8 cellular contexts compared by ENCODE assay signal in the genomic region with DNA sequence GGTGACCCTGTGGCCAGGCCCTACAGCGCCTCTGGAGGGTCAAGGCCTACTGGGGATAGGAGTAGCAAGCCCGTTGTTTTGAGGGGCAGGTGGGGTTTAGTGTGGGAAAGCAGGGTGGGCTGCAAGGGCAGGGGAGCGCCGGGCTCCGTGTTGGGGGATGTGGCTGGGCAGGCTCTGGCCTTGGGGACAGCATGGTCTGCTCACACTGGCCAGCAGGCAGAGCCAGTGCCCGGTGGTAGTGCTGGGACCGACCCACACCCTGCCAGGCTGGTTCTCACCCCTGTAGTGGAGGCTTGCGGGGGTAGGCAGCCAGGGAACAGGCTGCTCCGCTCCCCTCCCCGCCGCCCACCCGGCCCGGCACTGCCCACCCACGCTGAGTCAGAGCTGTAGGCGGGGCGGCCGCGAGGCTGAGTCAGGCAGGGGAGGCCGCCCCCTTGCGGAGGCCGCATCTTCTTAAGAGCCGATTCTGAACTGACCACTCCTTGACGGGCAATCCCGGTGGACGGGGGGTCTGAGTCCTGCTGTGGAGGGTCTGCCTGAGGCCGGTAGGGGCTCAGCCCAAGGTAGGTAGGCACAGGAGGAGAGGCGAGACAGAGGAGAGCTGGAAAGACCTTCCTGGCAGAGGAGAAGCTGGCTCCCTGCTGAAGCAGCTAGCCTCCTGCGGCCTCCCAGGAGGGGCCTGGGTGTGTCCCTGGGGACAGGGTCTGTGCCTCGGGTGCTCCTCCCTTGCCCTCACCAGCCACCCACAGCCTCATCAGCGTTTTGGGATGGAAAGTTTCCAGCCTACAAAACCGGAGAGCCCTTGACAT.
DNase-seq lines count a peak whose midpoint lies in the region; ATAC-seq and TF ChIP-seq lines count a peak whose summit lies in the region.

No MANE protein-coding gene starts in this region.

- intact Hi-C loops in upper lobe of right lung (cut with DNase I) = no loop called here

- H3K36me3 Mint-ChIP-seq in progenitor cell of endocrine pancreas (ENCODE audit: insufficient read depth) = no peaks in the 10 kb centered on the region

- H3K27me3 ChIP-seq in adipocyte (replicated peaks; ENCODE audit: control insufficient read depth, insufficient read depth, low read length) (no peaks in the 10 kb centered on the region), cardiac muscle cell (no peaks in the 10 kb centered on the region), upper lobe of right lung (no peaks in the 10 kb centered on the region)

- peaks cover 3% of the 10 kb centered on the region for H3K36me3 ChIP-seq in adipocyte (ENCODE audit: control insufficient read depth, insufficient read depth, low read length, severe bottlenecking)
- H3K36me3 ChIP-seq in cardiac muscle cell = no peaks in the 10 kb centered on the region
- H3K36me3 ChIP-seq in upper lobe of right lung = peaks cover 7% of the 10 kb centered on the region

- no peak overlapping the region for H3K4me3 Mint-ChIP-seq in progenitor cell of endocrine pancreas (ENCODE audit: low read depth)

- peaks cover 44% of the 10 kb centered on the region for H3K4me1 ChIP-seq in adipocyte (ENCODE audit: control insufficient read depth, insufficient read depth, low read length)
- H3K4me1 ChIP-seq in cardiac muscle cell (ENCODE audit: low read depth) = peaks cover 41% of the 10 kb centered on the region
- H3K4me1 ChIP-seq in upper lobe of right lung = peaks cover 38% of the 10 kb centered on the region

- H3K27ac ChIP-seq in cardiac muscle cell (no peak overlapping the region), upper lobe of right lung (peak overlapping the region; percentile 47)

- TF ChIP-seq CTCF in GM12872 (IDR thresholded peaks at IDR 0.05; ENCODE audit: insufficient read depth, low read depth, low read length) = peak; percentile 42
- TF ChIP-seq CTCF in cardiac muscle cell (IDR thresholded peaks at IDR 0.05; ENCODE audit: low read depth, low read length) = peak; percentile 70
- TF ChIP-seq CTCF in progenitor cell of endocrine pancreas (IDR thresholded peaks at IDR 0.05; ENCODE audit: unreplicated experiment) = peak; percentile 63
- TF ChIP-seq CTCF in upper lobe of right lung (IDR thresholded peaks at IDR 0.05) = peak; percentile 62

- H3K27me3 Mint-ChIP-seq in progenitor cell of endocrine pancreas = no peaks in the 10 kb centered on the region

- no peak overlapping the region for H3K27ac Mint-ChIP-seq in progenitor cell of endocrine pancreas

- no peaks in the 10 kb centered on the region for H3K9me3 ChIP-seq in adipocyte (ENCODE audit: control insufficient read depth, low read length)
- H3K9me3 ChIP-seq in cardiac muscle cell (ENCODE audit: low read depth) = no peaks in the 10 kb centered on the region
- H3K9me3 ChIP-seq in upper lobe of right lung = no peaks in the 10 kb centered on the region

- ATAC-seq in upper lobe of right lung (peak; percentile 67), HG03135 (IDR thresholded peaks at IDR 0.05; ENCODE audit: unreplicated experiment) (no peak)

- peak overlapping the region; percentile 82 for H3K9ac ChIP-seq in adipocyte (ENCODE audit: low read length)

- H3K4me1 Mint-ChIP-seq in progenitor cell of endocrine pancreas (ENCODE audit: low read depth) = peaks cover 18% of the 10 kb centered on the region

- no peaks in the 10 kb centered on the region for H3K9me3 Mint-ChIP-seq in progenitor cell of endocrine pancreas (ENCODE audit: low read depth)

- peak; percentile 73 for DNase-seq in RKO (ENCODE audit: low spot score)
- DNase-seq in adipocyte (ENCODE audit: low read depth) = peak; percentile 96
- peak; percentile 83 to 87 for DNase-seq in cardiac muscle cell (ENCODE audit: low read depth in 1 of 2, low spot score in 1 of 2)
- DNase-seq in progenitor cell of endocrine pancreas (ENCODE audit: low spot score, unreplicated experiment) = peak; percentile 43
- peak; percentile 91 for DNase-seq in upper lobe of right lung
- no peak for DNase-seq in GM19238 (ENCODE audit: insufficient read length, low spot score)

- H3K4me3 ChIP-seq in adipocyte (ENCODE audit: low read length) (peak overlapping the region; percentile 63), cardiac muscle cell (no peak overlapping the region), upper lobe of right lung (no peak overlapping the region)
